In the genomic region with DNA sequence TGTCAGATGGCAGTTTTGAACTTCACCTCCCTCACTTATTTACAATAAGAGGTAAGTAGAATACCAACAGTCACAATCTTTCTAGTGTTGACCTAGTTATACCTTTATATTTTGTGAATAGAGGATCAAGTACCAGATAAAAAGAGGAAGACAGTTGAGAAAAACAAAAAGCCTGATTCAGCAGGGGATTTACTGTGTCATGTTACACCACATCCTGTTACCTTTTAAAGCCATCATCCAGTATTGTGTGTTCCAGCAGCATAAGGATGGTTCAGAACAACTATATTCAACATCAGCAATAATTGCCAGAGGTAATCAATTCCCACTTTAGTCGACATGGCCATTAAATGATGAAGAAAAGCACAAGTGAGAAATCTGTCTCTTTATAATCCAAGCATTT, we compare ENCODE assay signal across 18 cellular contexts. TPM values are rescaled to one million over a fixed set of nuclear protein-coding genes. Genes with fewer than 3 reads are reported as not detected.
DNase-seq lines count a peak whose midpoint lies in the region; ATAC-seq, FAIRE-seq and TF ChIP-seq lines count a peak whose summit lies in the region.
"Had no signal": no experiment of that assay in that cellular context is flagged by ENCODE, and none has a peak within 500 bp of the region (broad histone marks: within the 10 kb centered on the region; RNA-seq: fewer than 3 reads in every experiment).

No MANE protein-coding gene starts in this region.

- DNase-seq in A549 (ENCODE audit: low read depth in 1 of 2, low spot score in 1 of 2) (no peak), GM12891 (ENCODE audit: insufficient read length, low spot score) (no peak), NCI-H2029 treated with DMSO at 0.1 percent for 48 hours (lab: John Stamatoyannopoulos, UW) (peak; percentile 42), dermis blood vessel endothelial cell (peak; percentile 10), prostate gland (ENCODE audit: low spot score) (no peak), kidney (no peak)
- DNase-seq: activated T-cell treated with anti-CD3 and anti-CD28 coated beads, Interleukin-2, amount 50 U/mL, for 24 hours; hypothalamus; NCI-H2081 treated with DMSO at 0.1 percent for 48 hours; stimulated activated CD4-positive, alpha-beta T cell treated with anti-CD3 and anti-CD28 coated beads, Interleukin-2, amount 100 ng/mL, for 48 hours; stimulated activated naive CD4-positive, alpha-beta T cell treated with Interleukin-2 at 50 U/mL for 16 hours had no signal

- H3K9ac ChIP-seq in kidney (ENCODE audit: low read length in 2 of 2): no peak overlapping the region

- no peak for TF ChIP-seq RAD21 in A549 (conservative IDR thresholded peaks at IDR 0.05 in 1 of 2, IDR thresholded peaks at IDR 0.05 in 1 of 2)

- TF ChIP-seq CTCF in A549 (IDR thresholded peaks at IDR 0.05) (no peak), prostate gland (IDR thresholded peaks at IDR 0.05) (no peak), kidney (IDR thresholded peaks at IDR 0.05; ENCODE audit: borderline replicate concordance, extremely low read depth, insufficient read depth) (no peak)

- no peaks in the 10 kb centered on the region for H3K27me3 ChIP-seq in prostate gland (replicated peaks; ENCODE audit: insufficient read depth)

- TF ChIP-seq EP300 in A549 (IDR thresholded peaks at IDR 0.05): no peak

- CTCF ChIA-PET in A549 (lab: Yijun Ruan, JAX): no interaction called here

- 36% methylated on average over 1 of the region's 1 CpG for WGBS in A549 (ENCODE audit: missing lambda C conversion rate)
- WGBS in prostate gland: 49% methylated on average over 1 of the region's 1 CpG

- H3K9me3 ChIP-seq in A549: no peaks in the 10 kb centered on the region
- no peaks in the 10 kb centered on the region for H3K9me3 ChIP-seq in prostate gland
- H3K9me3 ChIP-seq in kidney (ENCODE audit: control insufficient read depth in 1 of 2, low read length in 2 of 2): no peaks in the 10 kb centered on the region

- no peak overlapping the region for H3K4me3 ChIP-seq in A549
- no peak overlapping the region for H3K4me3 ChIP-seq in prostate gland
- no peak overlapping the region for H3K4me3 ChIP-seq in kidney (ENCODE audit: low read length in 2 of 2)

- ATAC-seq in A549 (no peak), HG02870 (IDR thresholded peaks at IDR 0.05; ENCODE audit: unreplicated experiment) (no peak), GM18870 (IDR thresholded peaks at IDR 0.05; ENCODE audit: unreplicated experiment) (no peak)
- ATAC-seq: WTC11 had no signal

- H3K27ac ChIP-seq in A549: peak overlapping the region; percentile 19 to 30; a peak in 2 of 6 replicates
- H3K27ac ChIP-seq in prostate gland: no peak overlapping the region
- no peak overlapping the region for H3K27ac ChIP-seq in kidney (ENCODE audit: low read depth in 2 of 2, low read length in 2 of 2)

- POLR2A ChIA-PET in A549 (lab: Yijun Ruan, JAX): no interaction called here

- TF ChIP-seq POLR2A in A549 (IDR thresholded peaks at IDR 0.05; ENCODE audit: low read length) (no peak), GM12891 (IDR thresholded peaks at IDR 0.05; ENCODE audit: low read depth, low read length) (no peak), prostate gland (IDR thresholded peaks at IDR 0.05) (no peak)

- no peak overlapping the region for H3K4me2 ChIP-seq in A549

- intact Hi-C loops in prostate gland (cut with DNase I) (no loop called here), kidney (cut with DNase I) (no loop called here)

- no peak for FAIRE-seq in A549 (lab: Jason Lieb, UNC)
- no peak for FAIRE-seq in GM12891 (lab: Jason Lieb, UNC)
- no peak for FAIRE-seq in kidney (lab: Jason Lieb, UNC)
- FAIRE-seq: HTR-8/SVneo had no signal

- H3K36me3 ChIP-seq in prostate gland (no peaks in the 10 kb centered on the region), kidney (ENCODE audit: control insufficient read depth in 1 of 2, insufficient read depth in 2 of 2, low read length in 2 of 2) (no peaks in the 10 kb centered on the region)

- H3K4me1 ChIP-seq in A549 (peaks cover 20% of the 10 kb centered on the region), prostate gland (replicated peaks) (no peaks in the 10 kb centered on the region), kidney (ENCODE audit: control insufficient read depth in 1 of 2, insufficient read depth in 1 of 2, low read depth in 1 of 2, low read length in 2 of 2) (no peaks in the 10 kb centered on the region)

TF ChIP-seq in A549, 52 proteins besides CTCF, POLR2A, EP300 and RAD21 (continues in another document):
- TF ChIP-seq FOSL2 (IDR thresholded peaks at IDR 0.05) (no peak), FOSL2 (CRISPR knock-in tag; IDR thresholded peaks at IDR 0.05) (no peak), EHF (CRISPR knock-in tag; IDR thresholded peaks at IDR 0.05) (no peak), KDM5A (IDR thresholded peaks at IDR 0.05) (no peak), RARB (CRISPR knock-in tag; IDR thresholded peaks at IDR 0.05) (no peak), MAFK (IDR thresholded peaks at IDR 0.05; ENCODE audit: partially characterized antibody) (no peak), ZC3H11A (IDR thresholded peaks at IDR 0.05) (no peak), FOXS1 (CRISPR knock-in tag; IDR thresholded peaks at IDR 0.05) (no peak), NPAS2 (CRISPR knock-in tag; IDR thresholded peaks at IDR 0.05; ENCODE audit: borderline replicate concordance) (no peak)
- TF ChIP-seq, protein P1, sequence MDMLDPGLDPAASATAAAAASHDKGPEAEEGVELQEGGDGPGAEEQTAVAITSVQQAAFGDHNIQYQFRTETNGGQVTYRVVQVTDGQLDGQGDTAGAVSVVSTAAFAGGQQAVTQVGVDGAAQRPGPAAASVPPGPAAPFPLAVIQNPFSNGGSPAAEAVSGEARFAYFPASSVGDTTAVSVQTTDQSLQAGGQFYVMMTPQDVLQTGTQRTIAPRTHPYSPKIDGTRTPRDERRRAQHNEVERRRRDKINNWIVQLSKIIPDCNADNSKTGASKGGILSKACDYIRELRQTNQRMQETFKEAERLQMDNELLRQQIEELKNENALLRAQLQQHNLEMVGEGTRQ (IDR thresholded peaks at IDR 0.05): no peak

TF ChIP-seq in GM12891, 5 proteins besides CTCF, POLR2A, EP300 and RAD21:
- TF ChIP-seq SPI1 (IDR thresholded peaks at IDR 0.05; ENCODE audit: low read depth, low read length) (0 out of 2 replicates have a peak, but pooled peaks have one; percentile 23), TAF1 (IDR thresholded peaks at IDR 0.05; ENCODE audit: low read depth, low read length) (no peak), PAX5 (IDR thresholded peaks at IDR 0.05; ENCODE audit: insufficient read depth, low read length, severe bottlenecking) (no peak)

RNA-seq across cellular contexts. Expression of a gene that starts 21.3 kb away (rescaled TPM):
- polyA plus RNA-seq in A549 (2011; rRNA removed) (0.06 TPM in 1 of 2 replicates, not detected in the other), A549 (2017; fragmentation: RNase III; extraction: RNeasy Plus Mini Kit Qiagen cat#74134 plus additional on column Dnase treatment) (0.11 to 0.16 TPM in 2 of 3 replicates, not detected in the other), kidney (ENCODE audit: insufficient read depth, low read depth, low replicate concordance) (1.1 TPM)
- 0.01 TPM in 1 of 2 replicates, not detected in the other for polyA plus RNA-seq in A549 (2012; cell fraction: cytosol; rRNA removed)
- not detected in 2 replicates for polyA plus RNA-seq in A549 (2012; cell fraction: nucleus; rRNA removed)
- polyA minus RNA-seq in A549 (2011; rRNA and poly(A)+ RNA removed): not detected in 2 replicates
- not detected for polyA plus RNA-seq in GM12891 (2012; ENCODE audit: low read depth, missing spikeins)
- total RNA-seq in dermis blood vessel endothelial cell (0.37 and 0.68 TPM in 2 replicates), prostate gland (1 to 10 TPM; 5.2 to 8.4 TPM), kidney (8.2 TPM)

RNA-seq across cellular contexts. Expression of a gene that starts 38.0 kb away (rescaled TPM):
- not detected in 2 replicates for polyA plus RNA-seq in A549 (2011; rRNA removed)
- polyA plus RNA-seq in A549 (2012; cell fraction: cytosol; rRNA removed): not detected in 2 replicates
- polyA plus RNA-seq in A549 (2012; cell fraction: nucleus; rRNA removed): not detected in 2 replicates
- not detected in 3 replicates for polyA plus RNA-seq in A549 (2017; fragmentation: RNase III; extraction: RNeasy Plus Mini Kit Qiagen cat#74134 plus additional on column Dnase treatment)
- polyA minus RNA-seq in A549 (2011; rRNA and poly(A)+ RNA removed): not detected in 2 replicates
- polyA plus RNA-seq in GM12891 (2012; ENCODE audit: low read depth, missing spikeins): not detected
- 0.34 TPM in 1 of 2 replicates, not detected in the other for total RNA-seq in dermis blood vessel endothelial cell
- total RNA-seq in prostate gland: not detected
- 1.0 TPM for total RNA-seq in kidney
- not detected for polyA plus RNA-seq in kidney (ENCODE audit: insufficient read depth, low read depth, low replicate concordance)
- total RNA-seq: mesenteric fat pad, pulmonary artery endothelial cell, WTC11 had no signal
- polyA plus RNA-seq: BJ had no signal

RNA-seq across cellular contexts. Expression of a gene that starts 54.0 kb away (rescaled TPM):
- polyA plus RNA-seq in A549 (2011; rRNA removed) (16.3 and 20.0 TPM in 2 replicates), A549 (2017; fragmentation: RNase III; extraction: RNeasy Plus Mini Kit Qiagen cat#74134 plus additional on column Dnase treatment) (12.9 to 16.2 TPM (median 14.9 TPM) in 3 replicates), kidney (ENCODE audit: insufficient read depth, low read depth, low replicate concordance) (6.4 TPM)
- polyA plus RNA-seq in A549 (2012; cell fraction: cytosol; rRNA removed): 23.1 and 27.7 TPM in 2 replicates
- polyA plus RNA-seq in A549 (2012; cell fraction: nucleus; rRNA removed): 15.8 and 29.3 TPM in 2 replicates
- polyA minus RNA-seq in A549 (2011; rRNA and poly(A)+ RNA removed): 3.1 and 5.4 TPM in 2 replicates
- polyA plus RNA-seq in GM12891 (2012; ENCODE audit: low read depth, missing spikeins): not detected
- total RNA-seq in dermis blood vessel endothelial cell (11.4 and 16.5 TPM in 2 replicates), prostate gland (10 to 100 TPM in 1 of 2 donors, under 1 TPM in 1; 0.74 to 37.1 TPM), kidney (29.7 TPM)

Comparison
In these comparisons a context has a peak if more than half of its experiments do, and no peak if none do; other contexts are left out.
1. DNase-seq: peak in NCI-H2029 treated with DMSO at 0.1 percent for 48 hours (single experiment) and dermis blood vessel endothelial cell (single experiment); none in A549 (0 of 2), GM12891 (single experiment), prostate gland (single experiment) and kidney (single experiment).
2. H3K27ac ChIP-seq: peak in A549 (2 of 2); none in prostate gland (0 of 2) and kidney (0 of 2).